1 cellular context compared by ENCODE assay signal in genomic region chr13:113923376-113924063, GRCh38.
TF ChIP-seq lines count a peak whose summit lies in the region.

No MANE protein-coding gene starts in this region.

TF ChIP-seq in IMR-90, 13 proteins besides CTCF, POLR2A, EP300 and RAD21:
- TF ChIP-seq NFE2L2 (IDR thresholded peaks at IDR 0.05; ENCODE audit: low read depth, low read length) (no peak), RFX5 (IDR thresholded peaks at IDR 0.05; ENCODE audit: low read depth, low read length) (no peak), BHLHE40 (IDR thresholded peaks at IDR 0.05; ENCODE audit: low read depth, low read length) (no peak), CEBPB (IDR thresholded peaks at IDR 0.05; ENCODE audit: low read depth, low read length) (no peak), MAFK (IDR thresholded peaks at IDR 0.05; ENCODE audit: low read depth, low read length) (no peak)
- TF ChIP-seq, protein P1, sequence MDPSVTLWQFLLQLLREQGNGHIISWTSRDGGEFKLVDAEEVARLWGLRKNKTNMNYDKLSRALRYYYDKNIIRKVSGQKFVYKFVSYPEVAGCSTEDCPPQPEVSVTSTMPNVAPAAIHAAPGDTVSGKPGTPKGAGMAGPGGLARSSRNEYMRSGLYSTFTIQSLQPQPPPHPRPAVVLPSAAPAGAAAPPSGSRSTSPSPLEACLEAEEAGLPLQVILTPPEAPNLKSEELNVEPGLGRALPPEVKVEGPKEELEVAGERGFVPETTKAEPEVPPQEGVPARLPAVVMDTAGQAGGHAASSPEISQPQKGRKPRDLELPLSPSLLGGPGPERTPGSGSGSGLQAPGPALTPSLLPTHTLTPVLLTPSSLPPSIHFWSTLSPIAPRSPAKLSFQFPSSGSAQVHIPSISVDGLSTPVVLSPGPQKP (IDR thresholded peaks at IDR 0.05; ENCODE audit: borderline replicate concordance, low read depth, low read length) = no peak
TF ChIP-seq in IMR-90: peak in this region for 0.
